In the genomic region with DNA sequence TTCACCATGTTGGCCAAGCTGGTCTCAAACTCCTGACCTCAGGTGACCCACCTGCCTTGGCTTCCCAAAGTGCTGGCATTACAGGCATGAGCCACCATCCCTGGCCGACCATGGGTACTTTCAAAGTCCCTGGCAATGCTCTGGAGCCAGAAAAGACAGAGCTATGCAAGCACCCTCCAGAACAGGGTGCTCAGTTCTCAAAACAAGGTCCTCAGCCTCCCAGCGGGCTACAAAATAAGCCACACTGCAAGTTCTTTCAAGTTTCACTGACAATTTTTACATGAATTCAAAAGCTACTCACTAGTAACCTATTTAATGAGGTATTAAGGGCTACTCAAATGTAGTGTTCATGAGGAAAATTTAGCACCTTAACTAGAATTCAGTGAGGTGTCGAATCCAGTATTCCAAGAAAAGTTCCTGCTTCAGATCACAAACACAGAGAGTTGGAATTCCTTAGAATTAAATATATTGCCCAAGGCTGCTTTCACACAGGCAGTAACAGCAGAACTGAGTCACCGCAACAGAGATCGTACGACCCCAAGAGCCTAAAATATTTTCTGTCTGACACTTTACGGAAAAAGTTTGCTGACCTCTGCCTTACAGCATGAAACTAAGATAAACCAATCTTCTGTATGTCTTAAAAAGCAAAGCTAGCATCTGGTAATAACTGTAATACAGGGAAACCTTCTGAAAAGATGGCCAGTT, we compare ENCODE assay signal across 22 cellular contexts.
DNase-seq lines count a peak whose midpoint lies in the region; ATAC-seq, FAIRE-seq and TF ChIP-seq lines count a peak whose summit lies in the region.
"Had no signal": no experiment of that assay in that cellular context is flagged by ENCODE, and none has a peak within 500 bp of the region (broad histone marks: within the 10 kb centered on the region; RNA-seq: fewer than 3 reads in every experiment).

No MANE protein-coding gene starts in this region.

- no peak overlapping the region for H3K9ac ChIP-seq in mammary epithelial cell (ENCODE audit: insufficient read depth, low read length)
- H3K9ac ChIP-seq in astrocyte (ENCODE audit: low read length): peak overlapping the region; percentile 58

- H4K20me1 ChIP-seq in mammary epithelial cell (ENCODE audit: insufficient read depth, low read length) (no peaks in the 10 kb centered on the region), astrocyte (ENCODE audit: insufficient read depth, low read length) (no peaks in the 10 kb centered on the region)

- H3K4me1 ChIP-seq in mammary epithelial cell (ENCODE audit: insufficient read depth, low read length) (peaks cover 67% of the 10 kb centered on the region), astrocyte (ENCODE audit: insufficient read depth, low read length) (peaks cover 53% of the 10 kb centered on the region), foreskin keratinocyte (peaks cover 48% of the 10 kb centered on the region), small intestine (ENCODE audit: control insufficient read depth in 2 of 2, insufficient read depth in 1 of 2, low read depth in 1 of 2, low read length in 1 of 2) (no peaks in the 10 kb centered on the region), adrenal gland (replicated peaks in 1 of 2) (peaks cover 10 to 11% of the 10 kb centered on the region in 2 donors)
- H3K4me1 ChIP-seq: body of pancreas, Peyer's patch, right lobe of liver had no signal

- H3K27me3 Mint-ChIP-seq in MCF 10A (ENCODE audit: insufficient read depth, unreplicated experiment) (no peaks in the 10 kb centered on the region), astrocyte (ENCODE audit: low read depth, unreplicated experiment) (no peaks in the 10 kb centered on the region)

- H2AFZ ChIP-seq in mammary epithelial cell (ENCODE audit: low read depth, low read length): no peak overlapping the region
- H2AFZ ChIP-seq in astrocyte (ENCODE audit: low read depth, low read length): no peak overlapping the region

- H3K27ac ChIP-seq in mammary epithelial cell (ENCODE audit: insufficient read depth, low read depth, low read length): peak overlapping the region; percentile 48
- peak overlapping the region; percentile 93 for H3K27ac ChIP-seq in astrocyte (ENCODE audit: low read depth, low read length)
- H3K27ac ChIP-seq in foreskin keratinocyte: peak overlapping the region; percentile 83
- no peak overlapping the region for H3K27ac ChIP-seq in small intestine (ENCODE audit: low read depth in 1 of 2, low read length in 1 of 2)
- H3K27ac ChIP-seq in adrenal gland: no peak overlapping the region
- H3K27ac ChIP-seq: body of pancreas, dorsolateral prefrontal cortex, Peyer's patch, right lobe of liver had no signal

- no peak for DNase-seq in mammary epithelial cell
- DNase-seq in MCF 10A (ENCODE audit: unreplicated experiment): no peak
- peak; percentile 83 for DNase-seq in astrocyte (ENCODE audit: low read depth)
- peak; percentile 52 to 83 for DNase-seq in foreskin keratinocyte
- no peak for DNase-seq in small intestine
- DNase-seq in anterior cingulate cortex (lab: John Stamatoyannopoulos, UW): no peak
- DNase-seq in putamen (ENCODE audit: low spot score): no peak
- DNase-seq in adrenal gland: no peak
- DNase-seq: 8988T, activated B cell treated with CpG ODN at 0.5 μM for 24 hours, activated gamma-delta T cell, body of pancreas, dorsolateral prefrontal cortex, foreskin melanocyte, NCI-H2029, NCI-H526 treated with DMSO at 0.1 percent for 48 hours, Peyer's patch, right lobe of liver had no signal

- no peaks in the 10 kb centered on the region for H3K9me3 ChIP-seq in mammary epithelial cell (replicated peaks; ENCODE audit: insufficient read depth, low read length)
- no peaks in the 10 kb centered on the region for H3K9me3 ChIP-seq in astrocyte (ENCODE audit: insufficient read depth, low read depth, low read length)
- no peaks in the 10 kb centered on the region for H3K9me3 ChIP-seq in small intestine (ENCODE audit: control insufficient read depth, low read depth)
- H3K9me3 ChIP-seq in adrenal gland (replicated peaks in 1 of 3): no peaks in the 10 kb centered on the region
- H3K9me3 ChIP-seq: body of pancreas, Peyer's patch, right lobe of liver, tibial nerve had no signal

- dilution Hi-C loops in mammary epithelial cell (cut with HindIII; ENCODE audit: low sequenced_read_pairs): no loop called here

- no peak for TF ChIP-seq POLR2A in adrenal gland (IDR thresholded peaks at IDR 0.05)

- BruUV-seq in mammary epithelial cell (replicated peaks; lab: Mats Ljungman, UMichigan) (no TSS peak), MCF 10A (replicated peaks; lab: Mats Ljungman, UMichigan) (no TSS peak)

- in situ Hi-C loops in mammary epithelial cell (cut with MboI; ENCODE audit: low sequenced_read_pairs in 2 of 2): no loop called here

- 67% methylated on average over 6 of the region's 7 CpGs for WGBS in mammary epithelial cell (ENCODE audit: low coverage, missing lambda C conversion rate)
- WGBS in small intestine, 3 donors: 82 to 90% (median 87%) methylated on average over 7 of the region's 7 CpGs
- WGBS in adrenal gland, 4 donors: 63 to 80% (median 75%) methylated on average over 6 to 7 of the region's 7 CpGs

- POLR2A ChIA-PET in MCF 10A (lab: Yijun Ruan, JAX): interaction anchor here (0.7 to 3.6 kb wide), 8 partner anchors 8 to 47 kb away, joined by 3 to 53 read pairs (median 4); no protein-coding TSS in a partner anchor

- H3K27me3 ChIP-seq in mammary epithelial cell (ENCODE audit: insufficient read depth, low read length): no peaks in the 10 kb centered on the region
- no peaks in the 10 kb centered on the region for H3K27me3 ChIP-seq in astrocyte (ENCODE audit: insufficient read depth, low read length)
- no peaks in the 10 kb centered on the region for H3K27me3 ChIP-seq in foreskin keratinocyte
- no peaks in the 10 kb centered on the region for H3K27me3 ChIP-seq in small intestine (ENCODE audit: control insufficient read depth in 2 of 2, insufficient read depth in 2 of 2, low read length in 2 of 2)
- H3K27me3 ChIP-seq in adrenal gland: no peaks in the 10 kb centered on the region
- H3K27me3 ChIP-seq: body of pancreas, dorsolateral prefrontal cortex, Peyer's patch, right lobe of liver, tibial nerve had no signal

- H3K27ac Mint-ChIP-seq in MCF 10A (ENCODE audit: low read depth, unreplicated experiment) (no peak overlapping the region), astrocyte (ENCODE audit: unreplicated experiment) (no peak overlapping the region)
- H3K27ac Mint-ChIP-seq: activated B cell treated with CpG ODN at 0.5 μM for 24 hours; stimulated activated memory B cell treated with anti-CD40 and anti-IgM and Interleukin-4, amounts not matched to agents 10 μg/mL and 1 μg/mL and 100 μg/mL, for 72 hours had no signal

- CTCF ChIA-PET in mammary epithelial cell (lab: Charles Lee; ENCODE audit: low non-redundant PET) (no interaction called here), MCF 10A (lab: Yijun Ruan, JAX) (interaction anchor here (0.7 to 1.1 kb wide), 3 partner anchors 10 to 47 kb away, joined by 3 to 5 read pairs (median 3); no protein-coding TSS in a partner anchor)

- no peak overlapping the region for H3K4me3 Mint-ChIP-seq in MCF 10A (ENCODE audit: unreplicated experiment)
- H3K4me3 Mint-ChIP-seq in astrocyte (ENCODE audit: unreplicated experiment): peak overlapping the region; percentile 60
- H3K4me3 Mint-ChIP-seq: activated B cell treated with CpG ODN at 0.5 μM for 24 hours; stimulated activated memory B cell treated with anti-CD40 and anti-IgM and Interleukin-4, amounts not matched to agents 10 μg/mL and 1 μg/mL and 100 μg/mL, for 72 hours had no signal

- no peak overlapping the region for H3K4me2 ChIP-seq in mammary epithelial cell (ENCODE audit: insufficient read depth, low read depth, low read length)
- peak overlapping the region; percentile 45 for H3K4me2 ChIP-seq in astrocyte (ENCODE audit: low read length)

- intact Hi-C loops in mammary epithelial cell (cut with micrococcal nuclease) (no loop called here), MCF 10A (cut with micrococcal nuclease) (no loop called here), adrenal gland (cut with DNase I) (no loop called here)

- H3K36me3 Mint-ChIP-seq in MCF 10A (ENCODE audit: insufficient read depth, unreplicated experiment) (peaks cover 12% of the 10 kb centered on the region), astrocyte (ENCODE audit: low read depth, unreplicated experiment) (peaks cover 5% of the 10 kb centered on the region)

- H3K4me1 Mint-ChIP-seq in MCF 10A (ENCODE audit: insufficient read depth, unreplicated experiment) (peaks cover 57% of the 10 kb centered on the region), astrocyte (ENCODE audit: low read depth, unreplicated experiment) (peaks cover 68% of the 10 kb centered on the region)

- H3K79me2 ChIP-seq in mammary epithelial cell (ENCODE audit: insufficient read depth, low read length) (no peaks in the 10 kb centered on the region), astrocyte (ENCODE audit: insufficient read depth, low read length) (no peaks in the 10 kb centered on the region)

- TF ChIP-seq CTCF in mammary epithelial cell (conservative IDR thresholded peaks at IDR 0.05 in 1 of 2, IDR thresholded peaks at IDR 0.05 in 1 of 2; ENCODE audit: extremely low read depth in 1 of 2, insufficient read depth in 1 of 2, low read depth in 1 of 2, low read length in 2 of 2) (no peak), MCF 10A (IDR thresholded peaks at IDR 0.05; ENCODE audit: unreplicated experiment) (no peak), astrocyte (IDR thresholded peaks at IDR 0.05; ENCODE audit: insufficient read depth, low read depth, low read length) (no peak), foreskin keratinocyte (conservative IDR thresholded peaks at IDR 0.05) (no peak), adrenal gland (IDR thresholded peaks at IDR 0.05) (no peak)

- no peaks in the 10 kb centered on the region for H3K9me3 Mint-ChIP-seq in MCF 10A (ENCODE audit: unreplicated experiment)
- H3K9me3 Mint-ChIP-seq in astrocyte (ENCODE audit: unreplicated experiment): no peaks in the 10 kb centered on the region
- H3K9me3 Mint-ChIP-seq: activated B cell treated with CpG ODN at 0.5 μM for 24 hours; stimulated activated memory B cell treated with anti-CD40 and anti-IgM and Interleukin-4, amounts not matched to agents 10 μg/mL and 1 μg/mL and 100 μg/mL, for 72 hours had no signal

- H3K36me3 ChIP-seq in mammary epithelial cell (ENCODE audit: insufficient read depth, low read length): no peaks in the 10 kb centered on the region
- H3K36me3 ChIP-seq in astrocyte (ENCODE audit: insufficient read depth, low read length): no peaks in the 10 kb centered on the region
- no peaks in the 10 kb centered on the region for H3K36me3 ChIP-seq in small intestine (ENCODE audit: control insufficient read depth in 2 of 2, insufficient read depth in 2 of 2, low read length in 2 of 2)
- H3K36me3 ChIP-seq in adrenal gland (replicated peaks in 1 of 2): no peaks in the 10 kb centered on the region
- H3K36me3 ChIP-seq: Peyer's patch, right lobe of liver, tibial nerve had no signal

- FAIRE-seq in astrocyte (lab: Jason Lieb, UNC) (no peak), small intestine (lab: Jason Lieb, UNC) (no peak)
- FAIRE-seq: G401.6, HepG2 had no signal

- H3K4me3 ChIP-seq in mammary epithelial cell (replicated peaks in 1 of 3; ENCODE audit: insufficient read depth in 1 of 3, low read depth in 2 of 3, low read length in 3 of 3) (no peak overlapping the region), astrocyte (ENCODE audit: insufficient read depth, low read depth, low read length) (no peak overlapping the region), small intestine (ENCODE audit: low read depth in 1 of 2, low read length in 2 of 2) (no peak overlapping the region), adrenal gland (no peak overlapping the region)
- H3K4me3 ChIP-seq: body of pancreas, dorsolateral prefrontal cortex, Peyer's patch, right lobe of liver, tibial nerve had no signal

- ATAC-seq in foreskin keratinocyte: no peak
- ATAC-seq: body of pancreas; HepG2; right lobe of liver; stimulated activated memory B cell treated with anti-CD40 and anti-IgM and Interleukin-4, amounts not matched to agents 10 μg/mL and 1 μg/mL and 100 μg/mL, for 72 hours had no signal

Comparison
In these comparisons a context has a peak if more than half of its experiments do, and no peak if none do; other contexts are left out.
1. DNase-seq: peak in astrocyte (single experiment) and foreskin keratinocyte (2 of 2); none in mammary epithelial cell (single experiment), MCF 10A (single experiment), small intestine (single experiment), anterior cingulate cortex (0 of 58), putamen (single experiment) and adrenal gland (0 of 7).
2. H3K27ac ChIP-seq: peak in mammary epithelial cell (single experiment), astrocyte (single experiment) and foreskin keratinocyte (single experiment); none in small intestine (0 of 2) and adrenal gland (0 of 5).